ENCODE assay signal across 18 cellular contexts in genomic region chr7:129741011-129741410, GRCh38.
"Had no signal": no experiment of that assay in that cellular context is flagged by ENCODE, and none has a peak within 500 bp of the region (broad histone marks: within the 10 kb centered on the region; RNA-seq: fewer than 3 reads in every experiment).

No MANE protein-coding gene starts in this region.

- H3K36me3 ChIP-seq: uterus had no signal

- H3K9me3 ChIP-seq: ascending aorta, sigmoid colon, tibial artery, uterus had no signal

- DNase-seq: activated CD4-positive, alpha-beta T cell treated with anti-CD3 and anti-CD28 coated beads, Interleukin-2, amount 50 U/mL, for 4 hours; activated naive CD4-positive, alpha-beta T cell treated with anti-CD3 and anti-CD28 coated beads for 36 hours; mesendoderm; occipital lobe; sigmoid colon; stimulated activated CD4-positive, alpha-beta T cell treated with anti-CD3 and anti-CD28 coated beads, Interleukin-12 subunit alpha, Interleukin-12 subunit beta, amount 100 ng/mL, for 4 hours; tibial artery; uterus had no signal

- ATAC-seq: activated CD4-positive, CD25-positive, alpha-beta regulatory T cell treated with anti-CD3 and anti-CD28 coated beads, Interleukin-2, amount 50 U/mL, for 24 hours; stimulated activated effector memory CD8-positive, alpha-beta T cell treated with anti-CD3 and anti-CD28 coated beads, Interleukin-12 subunit alpha, Interleukin-12 subunit beta, amount 100 ng/mL, for 72 hours had no signal

- H3K4me3 ChIP-seq: ascending aorta, sigmoid colon, tibial artery, uterus had no signal

- H3K27ac ChIP-seq: ascending aorta, sigmoid colon, tibial artery, uterus had no signal

- FAIRE-seq: bronchial epithelial cell, colon, endometrium, TTC549 had no signal

- H3K27ac Mint-ChIP-seq: activated naive CD4-positive, alpha-beta T cell treated with anti-CD3 and anti-CD28 coated beads for 36 hours; activated T-helper 2 cell treated with anti-CD3 and anti-CD28 coated beads, Interferon-gamma antibody, Interleukin-2, Interleukin-4, amounts not matched to agents 10 μg/mL and 5 μg/mL and 100 μg/mL, durations not matched to agents 14 hours and 24 hours and 36 hours; nephron; progenitor cell of endocrine pancreas; stimulated activated effector memory CD8-positive, alpha-beta T cell treated with anti-CD3 and anti-CD28 coated beads, Interleukin-12 subunit alpha, Interleukin-12 subunit beta, amount 100 ng/mL, for 72 hours had no signal

- H3K27me3 Mint-ChIP-seq: progenitor cell of endocrine pancreas had no signal

- H3K27me3 ChIP-seq: ascending aorta, sigmoid colon, tibial artery, uterus had no signal

- H3K4me1 ChIP-seq: ascending aorta, uterus had no signal

- H3K9me3 Mint-ChIP-seq: activated naive CD4-positive, alpha-beta T cell treated with anti-CD3 and anti-CD28 coated beads for 36 hours; activated T-helper 2 cell treated with anti-CD3 and anti-CD28 coated beads, Interferon-gamma antibody, Interleukin-2, Interleukin-4, amounts not matched to agents 10 μg/mL and 5 μg/mL and 100 μg/mL, durations not matched to agents 14 hours and 24 hours and 36 hours; nephron; stimulated activated effector memory CD8-positive, alpha-beta T cell treated with anti-CD3 and anti-CD28 coated beads, Interleukin-12 subunit alpha, Interleukin-12 subunit beta, amount 100 ng/mL, for 72 hours had no signal

- H3K4me3 Mint-ChIP-seq: activated naive CD4-positive, alpha-beta T cell treated with anti-CD3 and anti-CD28 coated beads for 36 hours; nephron; stimulated activated effector memory CD8-positive, alpha-beta T cell treated with anti-CD3 and anti-CD28 coated beads, Interleukin-12 subunit alpha, Interleukin-12 subunit beta, amount 100 ng/mL, for 72 hours had no signal
